Comparison of ENCODE assay signal across 13 cellular contexts in the genomic region with DNA sequence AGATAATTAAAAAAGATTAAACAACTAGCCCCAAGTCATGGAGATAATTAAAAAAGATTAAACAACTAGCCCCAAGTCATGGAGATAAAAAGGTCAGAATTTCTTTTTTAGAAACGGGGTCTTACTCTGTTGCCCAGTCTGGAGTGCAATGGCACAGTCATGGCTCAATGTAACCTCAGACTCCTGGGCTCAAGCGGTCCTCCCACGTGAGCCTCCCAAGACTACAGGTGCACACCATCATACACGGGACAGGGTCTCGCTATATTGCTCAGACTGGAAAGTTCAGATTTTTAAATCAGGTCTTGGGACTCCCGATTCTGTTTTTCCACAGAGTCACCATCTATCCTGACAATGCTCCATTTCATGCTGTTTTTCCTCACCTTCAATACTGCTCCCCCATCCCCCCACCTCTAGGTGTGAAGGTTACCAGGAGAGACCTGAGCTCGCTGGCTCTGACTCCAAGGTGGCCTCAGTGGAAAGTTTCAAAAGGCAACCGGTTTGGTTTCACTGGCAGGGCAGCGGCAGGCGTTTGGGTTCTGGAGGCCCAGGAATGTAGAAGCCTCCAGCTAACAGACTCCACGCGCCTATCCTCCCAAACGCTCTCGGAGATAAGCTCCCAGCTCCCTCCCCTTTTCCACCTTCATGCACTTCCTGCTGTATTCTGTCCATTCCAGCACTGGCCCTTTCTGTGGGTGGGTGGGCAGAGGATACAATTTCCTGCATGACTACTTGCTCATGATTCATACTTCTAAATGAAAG. TPM values are rescaled to one million over a fixed set of nuclear protein-coding genes. Genes with fewer than 3 reads are reported as not detected.
A peak's percentile ranks its signal among the peaks of the same experiment; 100 is the strongest.
DNase-seq lines count a peak whose midpoint lies in the region; ATAC-seq and TF ChIP-seq lines count a peak whose summit lies in the region.
"Had no signal": no experiment of that assay in that cellular context is flagged by ENCODE, and none has a peak within 500 bp of the region (broad histone marks: within the 10 kb centered on the region; RNA-seq: fewer than 3 reads in every experiment).

No MANE protein-coding gene starts in this region.

- H3K27ac ChIP-seq in GM23338 (ENCODE audit: low read depth) (no peak overlapping the region), smooth muscle cell (ENCODE audit: low read depth) (peak overlapping the region; percentile 67)
- H3K27ac ChIP-seq: HL-60 had no signal

- no peaks in the 10 kb centered on the region for H3K27me3 ChIP-seq in GM23338 (ENCODE audit: insufficient read depth)
- H3K27me3 ChIP-seq in smooth muscle cell (ENCODE audit: low read depth): no peaks in the 10 kb centered on the region

- peaks cover 60% of the 10 kb centered on the region for H3K4me1 Mint-ChIP-seq in GM23338
- H3K4me1 Mint-ChIP-seq in WTC11: peaks cover 64% of the 10 kb centered on the region
- H3K4me1 Mint-ChIP-seq in immature natural killer cell: peaks cover 37 to 51% of the 10 kb centered on the region in 2 donors
- H3K4me1 Mint-ChIP-seq in activated CD4-positive, alpha-beta T cell treated with anti-CD3 and anti-CD28 coated beads for 36 hours: peaks cover 44% of the 10 kb centered on the region

- H2AFZ ChIP-seq in GM23338: no peak overlapping the region
- no peak overlapping the region for H2AFZ ChIP-seq in smooth muscle cell (ENCODE audit: low read depth)

- peaks cover 52% of the 10 kb centered on the region for H3K4me1 ChIP-seq in GM23338 (ENCODE audit: insufficient read depth)
- H3K4me1 ChIP-seq in smooth muscle cell (ENCODE audit: low read depth): peaks cover 41% of the 10 kb centered on the region

- ATAC-seq in GM23338 (no peak), WTC11 (no peak), GM18517 (IDR thresholded peaks at IDR 0.05; ENCODE audit: unreplicated experiment) (no peak)
- ATAC-seq in activated CD4-positive, alpha-beta T cell treated with anti-CD3 and anti-CD28 coated beads for 36 hours: no peak
- ATAC-seq: activated T-cell treated with anti-CD3 and anti-CD28 coated beads, Interleukin-2, amount 50 U/mL, for 72 hours had no signal

- CTCF ChIA-PET in WTC11 (lab: Charles Lee): interaction anchor here (0.9 to 4.7 kb wide), 5 partner anchors 9 to 84 kb away, joined by 4 to 45 read pairs (median 5); a partner anchor contains a TSS
- CTCF ChIA-PET in activated CD4-positive, alpha-beta T cell treated with anti-CD3 and anti-CD28 coated beads for 36 hours (lab: Charles Lee): interaction anchor here (2.2 kb wide), 1 partner anchor 14 kb away, joined by 9 read pairs; a partner anchor contains a TSS

- WGBS in smooth muscle cell (ENCODE audit: low lambda C conversion rate): 38% methylated on average over 14 of the region's 14 CpGs

- H3K4me3 ChIP-seq in GM23338 (no peak overlapping the region), smooth muscle cell (no peak overlapping the region)

- 0 out of 2 replicates have a peak, but pooled peaks cover 12% of the 10 kb centered on the region for H3F3A ChIP-seq in GM23338 (replicated peaks; ENCODE audit: low read depth)
- H3F3A ChIP-seq in smooth muscle cell (ENCODE audit: low read depth): peaks cover 24% of the 10 kb centered on the region

- H3K27ac Mint-ChIP-seq in GM23338: no peak overlapping the region
- no peak overlapping the region for H3K27ac Mint-ChIP-seq in WTC11
- peak overlapping the region in 5 of 6 donors; percentile 17 to 72 (median 37) for H3K27ac Mint-ChIP-seq in immature natural killer cell
- H3K27ac Mint-ChIP-seq in activated CD4-positive, alpha-beta T cell treated with anti-CD3 and anti-CD28 coated beads for 36 hours: no peak overlapping the region
- H3K27ac Mint-ChIP-seq: activated T-cell treated with anti-CD3 and anti-CD28 coated beads, Interleukin-2, amount 50 U/mL, for 72 hours had no signal

- H3K9me2 ChIP-seq in GM23338 (ENCODE audit: insufficient read depth): no peaks in the 10 kb centered on the region

- peaks cover 5% of the 10 kb centered on the region; the same call in 2 of the 3 replicates for H3K36me3 Mint-ChIP-seq in GM23338 (ENCODE audit: low read depth)
- H3K36me3 Mint-ChIP-seq in WTC11: no peaks in the 10 kb centered on the region
- peaks cover 0 to 3% (median 0%) of the 10 kb centered on the region in 3 donors for H3K36me3 Mint-ChIP-seq in immature natural killer cell
- H3K36me3 Mint-ChIP-seq in activated CD4-positive, alpha-beta T cell treated with anti-CD3 and anti-CD28 coated beads for 36 hours (ENCODE audit: low read depth): no peaks in the 10 kb centered on the region

- POLR2A ChIA-PET in WTC11 (lab: Charles Lee): no interaction called here
- POLR2A ChIA-PET in activated CD4-positive, alpha-beta T cell treated with anti-CD3 and anti-CD28 coated beads for 36 hours (lab: Charles Lee): no interaction called here

- intact Hi-C loops in activated CD4-positive, alpha-beta T cell treated with anti-CD3 and anti-CD28 coated beads for 36 hours (cut with DNase I, micrococcal nuclease): loop anchor here in 1 of 2 experiments (5.0 kb wide), 2 partner anchors 40 to 80 kb away; no protein-coding TSS in a partner anchor

- H3K79me2 ChIP-seq in GM23338 (replicated peaks; ENCODE audit: insufficient read depth) (peaks cover 12% of the 10 kb centered on the region), smooth muscle cell (ENCODE audit: low read depth) (peaks cover 23% of the 10 kb centered on the region)

- H3K27me3 Mint-ChIP-seq in GM23338 (ENCODE audit: insufficient read depth, low read depth, poor library complexity) (peaks cover 29% of the 10 kb centered on the region), WTC11 (ENCODE audit: low read depth) (0 out of 2 replicates have a peak, but pooled peaks cover 4% of the 10 kb centered on the region), immature natural killer cell (ENCODE audit: low read depth in 3 of 3) (peaks cover 5 to 10% (median 5%) of the 10 kb centered on the region in 3 donors)
- H3K27me3 Mint-ChIP-seq in activated CD4-positive, alpha-beta T cell treated with anti-CD3 and anti-CD28 coated beads for 36 hours: peaks cover 6% of the 10 kb centered on the region

- H3K4me3 Mint-ChIP-seq in GM23338 (no peak overlapping the region), WTC11 (no peak overlapping the region), immature natural killer cell (no peak overlapping the region)
- no peak overlapping the region for H3K4me3 Mint-ChIP-seq in activated CD4-positive, alpha-beta T cell treated with anti-CD3 and anti-CD28 coated beads for 36 hours
- H3K4me3 Mint-ChIP-seq: activated T-cell treated with anti-CD3 and anti-CD28 coated beads, Interleukin-2, amount 50 U/mL, for 72 hours had no signal

- DNase-seq in GM23338 (ENCODE audit: low spot score) (peak; percentile 69), WTC11 (ENCODE audit: low spot score) (no peak), immature natural killer cell (no peak), smooth muscle cell (lab: John Stamatoyannopoulos, UW; ENCODE audit: unreplicated experiment) (no peak), iPS-NIHi7 (ENCODE audit: extremely low spot score) (no peak), HUDEP-2 (lab: John Stamatoyannopoulos, UW; ENCODE audit: unreplicated experiment in 76 of 76) (no peak)
- no peak for DNase-seq in activated CD4-positive, alpha-beta T cell treated with anti-CD3 and anti-CD28 coated beads for 36 hours
- DNase-seq: activated T-cell treated with anti-CD3 and anti-CD28 coated beads, Interleukin-2, amount 50 U/mL, for 72 hours; effector memory CD4-positive, alpha-beta T cell; MM.1S; SW 1271 had no signal

- H4K20me1 ChIP-seq in GM23338 (replicated peaks; ENCODE audit: insufficient read depth) (no peaks in the 10 kb centered on the region), smooth muscle cell (ENCODE audit: low read depth) (peaks cover 6% of the 10 kb centered on the region)

- H3K4me2 ChIP-seq in GM23338 (peak overlapping the region; percentile 65; the same call in 1 of the 2 replicates), smooth muscle cell (peak overlapping the region; percentile 57)

- TF ChIP-seq CTCF in GM23338 (conservative IDR thresholded peaks at IDR 0.05; ENCODE audit: low read depth in 2 of 2) (no peak), WTC11 (IDR thresholded peaks at IDR 0.05) (no peak), smooth muscle cell (IDR thresholded peaks at IDR 0.05; ENCODE audit: borderline replicate concordance, insufficient read depth, poor library complexity, severe bottlenecking) (no peak)

- H3K9me3 ChIP-seq in smooth muscle cell (replicated peaks; ENCODE audit: low read depth): no peaks in the 10 kb centered on the region

- H3K36me3 ChIP-seq in GM23338 (ENCODE audit: insufficient read depth) (no peaks in the 10 kb centered on the region), smooth muscle cell (ENCODE audit: low read depth) (no peaks in the 10 kb centered on the region)

- H3K9me3 Mint-ChIP-seq in GM23338 (no peaks in the 10 kb centered on the region), WTC11 (no peaks in the 10 kb centered on the region), immature natural killer cell (no peaks in the 10 kb centered on the region)
- no peaks in the 10 kb centered on the region for H3K9me3 Mint-ChIP-seq in activated CD4-positive, alpha-beta T cell treated with anti-CD3 and anti-CD28 coated beads for 36 hours (ENCODE audit: low read depth)
- H3K9me3 Mint-ChIP-seq: activated T-cell treated with anti-CD3 and anti-CD28 coated beads, Interleukin-2, amount 50 U/mL, for 72 hours had no signal

- H3K9ac ChIP-seq in smooth muscle cell (ENCODE audit: low read depth): no peak overlapping the region

RNA-seq across cellular contexts. Expression of a gene that starts 2.9 kb away (rescaled TPM):
- total RNA-seq in GM23338 (2014; rRNA removed; shearing (Covaris generic)): 69.7 and 80.7 TPM in 2 replicates
- 15.4 and 16.8 TPM in 2 replicates for polyA plus RNA-seq in GM23338 (2016; fragmentation: Nextera tagmentation; extraction: Ambion mirVana)
- 80.0 to 81.6 TPM (median 80.4 TPM) in 3 replicates for total RNA-seq in WTC11 (2021)
- 10 to 100 TPM in 1 of 3 donors, 1 to 10 TPM in 2; 3.1 to 11.5 (median 4.8) TPM for polyA plus RNA-seq in immature natural killer cell
- 41.0 and 42.0 TPM in 2 replicates for total RNA-seq in smooth muscle cell
- 39.3 and 40.7 TPM in 2 replicates for polyA plus RNA-seq in smooth muscle cell
- total RNA-seq in activated CD4-positive, alpha-beta T cell treated with anti-CD3 and anti-CD28 coated beads for 36 hours: 1 to 10 TPM; 7.5 to 9.6 TPM

RNA-seq across cellular contexts. Expression of a gene that starts 15.0 kb away (rescaled TPM):
- total RNA-seq in GM23338 (2014; rRNA removed; shearing (Covaris generic)): 17.5 and 18.3 TPM in 2 replicates
- polyA plus RNA-seq in GM23338 (2016; fragmentation: Nextera tagmentation; extraction: Ambion mirVana) (32.0 and 33.8 TPM in 2 replicates), immature natural killer cell (10 to 100 TPM; 27.0 to 68.3 (median 41.2) TPM), smooth muscle cell (16.5 and 19.1 TPM in 2 replicates)
- total RNA-seq in WTC11 (2021) (16.2 to 17.9 TPM (median 17.0 TPM) in 3 replicates), smooth muscle cell (7.9 and 9.6 TPM in 2 replicates)
- total RNA-seq in activated CD4-positive, alpha-beta T cell treated with anti-CD3 and anti-CD28 coated beads for 36 hours: 10 to 100 TPM; 23.0 to 23.6 TPM

RNA-seq across cellular contexts. Expression of a gene that starts 28.9 kb away (rescaled TPM):
- 4.0 and 6.5 TPM in 2 replicates for total RNA-seq in GM23338 (2014; rRNA removed; shearing (Covaris generic))
- polyA plus RNA-seq in GM23338 (2016; fragmentation: Nextera tagmentation; extraction: Ambion mirVana) (2.9 and 5.0 TPM in 2 replicates), immature natural killer cell (1 to 10 TPM in 1 of 3 donors, not detected in 2; 1.3 TPM), smooth muscle cell (1.7 and 3.5 TPM in 2 replicates)
- total RNA-seq in WTC11 (2021) (2.5 to 4.1 TPM (median 3.2 TPM) in 3 replicates), smooth muscle cell (1.6 and 5.6 TPM in 2 replicates)
- total RNA-seq in activated CD4-positive, alpha-beta T cell treated with anti-CD3 and anti-CD28 coated beads for 36 hours: 1 to 10 TPM; 5.1 to 5.3 TPM

RNA-seq across cellular contexts. Expression of a gene that starts 56.7 kb away (rescaled TPM):
- total RNA-seq in GM23338 (2014; rRNA removed; shearing (Covaris generic)): 22.8 and 25.7 TPM in 2 replicates
- polyA plus RNA-seq in GM23338 (2016; fragmentation: Nextera tagmentation; extraction: Ambion mirVana) (5.3 and 7.7 TPM in 2 replicates), immature natural killer cell (10 to 100 TPM in 1 of 3 donors, 1 to 10 TPM in 2; 5.5 to 11.0 (median 9.9) TPM), smooth muscle cell (4.8 and 5.5 TPM in 2 replicates)
- total RNA-seq in WTC11 (2021) (34.9 to 36.6 TPM (median 35.2 TPM) in 3 replicates), smooth muscle cell (2.4 and 3.2 TPM in 2 replicates)
- 10 to 100 TPM; 19.2 to 31.2 TPM for total RNA-seq in activated CD4-positive, alpha-beta T cell treated with anti-CD3 and anti-CD28 coated beads for 36 hours

Comparison
In these comparisons a context has a peak if more than half of its experiments do, and no peak if none do; other contexts are left out.
1. H3K27ac Mint-ChIP-seq: peak in immature natural killer cell (5 of 6); none in GM23338 (single experiment), WTC11 (single experiment) and activated CD4-positive, alpha-beta T cell treated with anti-CD3 and anti-CD28 coated beads for 36 hours (single experiment).